Comparison of ENCODE assay signal across 21 cellular contexts in the genomic region with DNA sequence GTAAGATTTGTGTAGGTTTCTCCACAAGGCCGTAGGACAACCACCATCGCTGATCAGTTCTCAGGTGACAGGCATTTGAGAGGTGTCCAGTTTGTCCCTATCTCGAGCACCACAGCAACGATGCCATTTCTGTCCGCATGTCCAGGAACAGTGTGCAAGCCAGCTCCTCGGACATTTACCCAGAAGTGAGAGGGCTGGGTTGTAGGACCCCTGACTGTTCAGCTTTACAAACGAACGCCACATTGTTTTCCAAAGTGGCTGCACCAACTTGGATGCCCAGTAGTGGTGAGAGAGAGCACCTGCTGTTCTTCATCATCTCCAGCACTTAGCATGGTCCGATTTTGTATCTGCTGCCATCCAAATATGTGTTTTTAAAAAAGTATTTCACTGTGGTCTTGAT. TPM values are rescaled to one million over a fixed set of nuclear protein-coding genes. Genes with fewer than 3 reads are reported as not detected.
DNase-seq lines count a peak whose midpoint lies in the region; ATAC-seq and TF ChIP-seq lines count a peak whose summit lies in the region.
"Had no signal": no experiment of that assay in that cellular context is flagged by ENCODE, and none has a peak within 500 bp of the region (broad histone marks: within the 10 kb centered on the region; RNA-seq: fewer than 3 reads in every experiment).

No MANE protein-coding gene starts in this region.

- H3K79me2 ChIP-seq in DND-41 (ENCODE audit: insufficient read depth, low read length): no peaks in the 10 kb centered on the region

- no peaks in the 10 kb centered on the region for H3K4me1 Mint-ChIP-seq in activated T-cell treated with anti-CD3 and anti-CD28 coated beads, Interleukin-2, amount 50 U/mL, for 24 hours (ENCODE audit: low read depth)
- H3K4me1 Mint-ChIP-seq in activated CD8-positive, alpha-beta memory T cell treated with anti-CD3 and anti-CD28 coated beads, Interleukin-2, amount 10 ng/mL, durations not matched to agents 7 days and 5 days: no peaks in the 10 kb centered on the region
- H3K4me1 Mint-ChIP-seq in HFFc6 (ENCODE audit: low read depth): no peaks in the 10 kb centered on the region
- H3K4me1 Mint-ChIP-seq: B cell had no signal

- CTCF ChIA-PET in activated CD8-positive, alpha-beta memory T cell treated with anti-CD3 and anti-CD28 coated beads, Interleukin-2, amount 10 ng/mL, durations not matched to agents 7 days and 5 days (lab: Charles Lee): no interaction called here

- no peaks in the 10 kb centered on the region for H3K9me3 Mint-ChIP-seq in activated T-cell treated with anti-CD3 and anti-CD28 coated beads, Interleukin-2, amount 50 U/mL, for 24 hours
- H3K9me3 Mint-ChIP-seq in activated CD8-positive, alpha-beta memory T cell treated with anti-CD3 and anti-CD28 coated beads, Interleukin-2, amount 10 ng/mL, durations not matched to agents 7 days and 5 days (ENCODE audit: low read depth): no peaks in the 10 kb centered on the region
- H3K9me3 Mint-ChIP-seq in HFFc6: no peaks in the 10 kb centered on the region

- ATAC-seq in DND-41 (ENCODE audit: insufficient read depth, low read depth) (no peak), sciatic nerve (no peak)
- no peak for ATAC-seq in activated CD8-positive, alpha-beta memory T cell treated with anti-CD3 and anti-CD28 coated beads, Interleukin-2, amount 10 ng/mL, durations not matched to agents 7 days and 5 days
- ATAC-seq: HCT116, HepG2 had no signal

- H3K36me3 ChIP-seq in DND-41 (ENCODE audit: insufficient read depth, low read length): no peaks in the 10 kb centered on the region

- no peaks in the 10 kb centered on the region for H3K9me3 ChIP-seq in DND-41 (ENCODE audit: insufficient read depth, low read length, severe bottlenecking)

- 0 out of 2 replicates have a peak, but pooled peaks cover 3% of the 10 kb centered on the region for H4K20me1 ChIP-seq in DND-41 (ENCODE audit: insufficient read depth, low read length)

- no peak overlapping the region for H3K9ac ChIP-seq in DND-41 (ENCODE audit: low read depth, low read length)
- H3K9ac ChIP-seq: GM23248, KMS-11 had no signal

- H2AFZ ChIP-seq in DND-41 (ENCODE audit: low read depth, low read length): no peak overlapping the region
- H2AFZ ChIP-seq: GM23248 had no signal

- H3K27ac Mint-ChIP-seq in activated T-cell treated with anti-CD3 and anti-CD28 coated beads, Interleukin-2, amount 50 U/mL, for 24 hours: no peak overlapping the region
- H3K27ac Mint-ChIP-seq in activated CD8-positive, alpha-beta memory T cell treated with anti-CD3 and anti-CD28 coated beads, Interleukin-2, amount 10 ng/mL, durations not matched to agents 7 days and 5 days: no peak overlapping the region
- H3K27ac Mint-ChIP-seq in HFFc6: no peak overlapping the region
- H3K27ac Mint-ChIP-seq: B cell had no signal

- H3K4me3 Mint-ChIP-seq in activated T-cell treated with anti-CD3 and anti-CD28 coated beads, Interleukin-2, amount 50 U/mL, for 24 hours: no peak overlapping the region
- H3K4me3 Mint-ChIP-seq in activated CD8-positive, alpha-beta memory T cell treated with anti-CD3 and anti-CD28 coated beads, Interleukin-2, amount 10 ng/mL, durations not matched to agents 7 days and 5 days: no peak overlapping the region
- H3K4me3 Mint-ChIP-seq in HFFc6: no peak overlapping the region
- H3K4me3 Mint-ChIP-seq: B cell had no signal

- H3K4me2 ChIP-seq in DND-41 (ENCODE audit: insufficient read depth, low read length): no peak overlapping the region
- H3K4me2 ChIP-seq: KMS-11 had no signal

- DNase-seq in activated T-cell treated with anti-CD3 and anti-CD28 coated beads, Interleukin-2, amount 50 U/mL, for 24 hours: peak; percentile 7
- DNase-seq in activated T-cell treated with anti-CD3 and anti-CD28 coated beads, Interleukin-2, amount 50 U/mL, for 1 hour: no peak
- DNase-seq in DND-41 (peak; percentile 1), sciatic nerve (ENCODE audit: low spot score) (peak; percentile 17), HuH-7 (ENCODE audit: low spot score) (no peak), HFFc6 (no peak)
- peak; percentile 19 for DNase-seq in activated CD8-positive, alpha-beta memory T cell treated with anti-CD3 and anti-CD28 coated beads, Interleukin-2, amount 10 ng/mL, durations not matched to agents 7 days and 5 days
- DNase-seq: DMS 273 treated with DMSO at 0.1 percent for 48 hours, GDM1, GM23248, NCI-H1048, NCI-H1436 treated with DMSO at 0.1 percent for 48 hours, NCI-H2029, NCI-H345, NCI-H524 treated with DMSO at 0.1 percent for 48 hours, RPMI8226, SIG-M5 had no signal

- H3K4me1 ChIP-seq in DND-41 (ENCODE audit: insufficient read depth, low read length): no peaks in the 10 kb centered on the region

- H3K27ac ChIP-seq in DND-41 (ENCODE audit: low read length): no peak overlapping the region
- H3K27ac ChIP-seq: GM23248, KMS-11 had no signal

- no peaks in the 10 kb centered on the region for H3K36me3 Mint-ChIP-seq in activated T-cell treated with anti-CD3 and anti-CD28 coated beads, Interleukin-2, amount 50 U/mL, for 24 hours (ENCODE audit: low read depth)
- no peaks in the 10 kb centered on the region for H3K36me3 Mint-ChIP-seq in activated CD8-positive, alpha-beta memory T cell treated with anti-CD3 and anti-CD28 coated beads, Interleukin-2, amount 10 ng/mL, durations not matched to agents 7 days and 5 days
- H3K36me3 Mint-ChIP-seq in HFFc6 (ENCODE audit: low read depth): no peaks in the 10 kb centered on the region

- no peak for TF ChIP-seq CTCF in DND-41 (IDR thresholded peaks at IDR 0.05; ENCODE audit: borderline replicate concordance, extremely low read depth, low read length, poor library complexity, severe bottlenecking)
- TF ChIP-seq CTCF in HFFc6 (IDR thresholded peaks at IDR 0.05): no peak

- H3K27me3 Mint-ChIP-seq in activated T-cell treated with anti-CD3 and anti-CD28 coated beads, Interleukin-2, amount 50 U/mL, for 24 hours: peaks cover 21% of the 10 kb centered on the region
- peaks cover 17% of the 10 kb centered on the region for H3K27me3 Mint-ChIP-seq in activated CD8-positive, alpha-beta memory T cell treated with anti-CD3 and anti-CD28 coated beads, Interleukin-2, amount 10 ng/mL, durations not matched to agents 7 days and 5 days
- peaks cover 24% of the 10 kb centered on the region for H3K27me3 Mint-ChIP-seq in HFFc6 (ENCODE audit: insufficient read depth)

- H3K27me3 ChIP-seq in DND-41 (ENCODE audit: insufficient read depth, low read length, poor library complexity): peaks cover 7% of the 10 kb centered on the region

- intact Hi-C loops in sciatic nerve (cut with DNase I): no loop called here

- no peak overlapping the region for H3K4me3 ChIP-seq in DND-41 (ENCODE audit: low read depth in 1 of 2, low read length in 2 of 2)
- H3K4me3 ChIP-seq: GM23248 had no signal

RNA-seq across cellular contexts. Expression of a gene that starts 38.6 kb away (rescaled TPM):
- total RNA-seq in activated CD8-positive, alpha-beta memory T cell treated with anti-CD3 and anti-CD28 coated beads, Interleukin-2, amount 10 ng/mL, durations not matched to agents 7 days and 5 days: under 1 TPM in 1 of 2 experiments, not detected in 1; 0.15 TPM
- 2.5 TPM for total RNA-seq in sciatic nerve
- under 1 TPM; 0.28 to 0.62 (median 0.49) TPM for total RNA-seq in HFFc6 (2021; fragmentation: NEBNext Ultra II Directional; extraction: Animal tissue kit (Norgen Biotek cat#: 25700))
- total RNA-seq: HepG2 had no signal

Comparison
In these comparisons a context has a peak if more than half of its experiments do, and no peak if none do; other contexts are left out.
1. DNase-seq: peak in activated T-cell treated with anti-CD3 and anti-CD28 coated beads, Interleukin-2, amount 50 U/mL, for 24 hours (single experiment), DND-41 (single experiment), activated CD8-positive, alpha-beta memory T cell treated with anti-CD3 and anti-CD28 coated beads, Interleukin-2, amount 10 ng/mL, durations not matched to agents 7 days and 5 days (single experiment) and sciatic nerve (single experiment); none in activated T-cell treated with anti-CD3 and anti-CD28 coated beads, Interleukin-2, amount 50 U/mL, for 1 hour (single experiment), HuH-7 (single experiment) and HFFc6 (single experiment).